8 cellular contexts compared by ENCODE assay signal in genomic region chr10:61987537-61987936, GRCh38.
DNase-seq lines count a peak whose midpoint lies in the region; ATAC-seq, FAIRE-seq and TF ChIP-seq lines count a peak whose summit lies in the region.

No MANE protein-coding gene starts in this region.

- H3K4me3 ChIP-seq in BE2C (ENCODE audit: low read depth, low read length), result no peak overlapping the region

- H3K9me3 ChIP-seq in BE2C, result no peaks in the 10 kb centered on the region

- H3K27ac Mint-ChIP-seq in nephron (peak overlapping the region; percentile 58 to 90 (median 75)), endothelial cell (ENCODE audit: unreplicated experiment) (no peak overlapping the region)

- ATAC-seq in GM18511 (IDR thresholded peaks at IDR 0.05; ENCODE audit: unreplicated experiment) (peak; percentile 35), GM21825 (IDR thresholded peaks at IDR 0.05; ENCODE audit: unreplicated experiment) (peak; percentile 23)

- DNase-seq in NAMALWA (ENCODE audit: low spot score), result peak; percentile 71
- DNase-seq in endothelial cell (ENCODE audit: low spot score), result no peak
- DNase-seq in dedifferentiated amniotic fluid mesenchymal stem cell (ENCODE audit: extremely low spot score), result no peak
- no peak for DNase-seq in BE2C
- no peak for DNase-seq in urothelium cell line (ENCODE audit: low spot score)

- H3K4me3 Mint-ChIP-seq in nephron (no peak overlapping the region), endothelial cell (ENCODE audit: unreplicated experiment) (no peak overlapping the region)

- peaks cover 4% of the 10 kb centered on the region for H3K4me1 ChIP-seq in BE2C

- H3K27me3 Mint-ChIP-seq in nephron (ENCODE audit: low read depth) (no peaks in the 10 kb centered on the region), endothelial cell (ENCODE audit: unreplicated experiment) (no peaks in the 10 kb centered on the region)

- H3K27me3 ChIP-seq in BE2C, result no peaks in the 10 kb centered on the region

- H3K9me3 Mint-ChIP-seq in nephron, result no peaks in the 10 kb centered on the region
- no peaks in the 10 kb centered on the region for H3K9me3 Mint-ChIP-seq in endothelial cell (ENCODE audit: unreplicated experiment)

- no peak for FAIRE-seq in urothelium cell line (lab: Jason Lieb, UNC)

- TF ChIP-seq CTCF in nephron (IDR thresholded peaks at IDR 0.05; ENCODE audit: unreplicated experiment in 3 of 3) (no peak), endothelial cell (IDR thresholded peaks at IDR 0.05; ENCODE audit: unreplicated experiment) (no peak), BE2C (IDR thresholded peaks at IDR 0.05; ENCODE audit: low read depth, low read length) (no peak)

- H3K36me3 Mint-ChIP-seq in nephron (ENCODE audit: low read depth), result peaks cover 26% of the 10 kb centered on the region
- H3K36me3 Mint-ChIP-seq in endothelial cell (ENCODE audit: low read depth, unreplicated experiment), result no peaks in the 10 kb centered on the region

- peaks cover 58% of the 10 kb centered on the region for H3K4me1 Mint-ChIP-seq in nephron
- no peaks in the 10 kb centered on the region for H3K4me1 Mint-ChIP-seq in endothelial cell (ENCODE audit: unreplicated experiment)

- no peaks in the 10 kb centered on the region for H3K36me3 ChIP-seq in BE2C
